Comparison of ENCODE assay signal across 9 cellular contexts in the genomic region with DNA sequence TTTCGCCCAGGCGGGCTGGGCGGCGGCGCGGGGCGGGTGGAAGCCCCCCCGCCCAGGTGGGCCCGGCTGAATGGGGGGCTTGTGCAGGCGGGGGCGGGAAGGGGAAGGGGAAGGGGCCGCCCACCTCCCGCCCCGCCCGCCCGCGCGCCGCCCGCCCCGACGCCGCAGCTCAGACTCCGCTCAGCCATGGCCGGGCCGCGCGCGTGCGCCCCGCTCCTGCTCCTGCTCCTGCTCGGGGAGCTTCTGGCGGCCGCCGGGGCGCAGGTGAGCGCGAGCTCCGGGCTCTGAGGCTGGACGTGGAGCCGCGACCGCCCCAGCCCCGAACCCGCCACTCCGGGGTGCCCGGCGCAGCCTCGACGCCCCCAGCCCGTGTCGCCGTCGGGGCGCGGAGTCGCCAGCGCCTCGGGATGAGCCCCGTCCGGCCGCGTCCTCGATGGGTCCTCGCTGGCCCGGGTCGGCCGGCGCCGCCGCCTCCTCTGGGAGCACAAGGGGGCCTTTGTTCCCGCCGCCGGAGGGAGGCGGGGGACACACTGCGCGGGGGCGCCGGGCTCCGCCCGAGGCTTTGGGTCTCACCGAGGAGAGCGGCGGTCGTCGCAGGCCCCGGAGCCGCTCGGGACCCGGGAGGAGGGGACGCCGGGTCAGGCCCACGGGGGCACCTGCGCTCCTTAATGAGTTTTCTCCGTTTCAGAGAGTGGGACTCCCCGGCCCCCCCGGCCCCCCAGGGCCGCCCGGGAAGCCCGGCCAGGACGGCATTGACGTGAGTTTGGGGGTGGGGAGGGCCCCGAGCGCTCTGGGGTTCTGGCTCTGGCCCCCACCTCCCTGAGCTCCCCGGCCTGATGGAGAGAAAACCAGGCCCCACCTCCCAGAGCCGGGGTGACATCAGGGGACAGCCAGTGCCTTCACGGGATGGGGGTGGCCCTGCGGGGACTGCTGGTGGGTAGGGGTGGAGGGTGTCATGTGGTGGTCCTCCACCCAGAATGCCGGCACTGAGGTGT. TPM values are rescaled to one million over a fixed set of nuclear protein-coding genes. Genes with fewer than 3 reads are reported as not detected.
A peak's percentile ranks its signal among the peaks of the same experiment; 100 is the strongest.
DNase-seq lines count a peak whose midpoint lies in the region; ATAC-seq and TF ChIP-seq lines count a peak whose summit lies in the region.
"Had no signal": no experiment of that assay in that cellular context is flagged by ENCODE, and none has a peak within 500 bp of the region (broad histone marks: within the 10 kb centered on the region; RNA-seq: fewer than 3 reads in every experiment).

A gene (plus strand): TSS at position 172 of the 995 bp plus-strand sequence. CDS start 15 bp downstream, at position 187.

- TF ChIP-seq CTCF in activated B cell treated with CpG ODN at 0.5 μM for 24 hours (IDR thresholded peaks at IDR 0.05) (no peak), stomach (IDR thresholded peaks at IDR 0.05) (no peak)

- H3K4me1 Mint-ChIP-seq in activated B cell treated with CpG ODN at 0.5 μM for 24 hours = peaks cover 16% of the 10 kb centered on the region

- ATAC-seq in activated CD4-positive, CD25-positive, alpha-beta regulatory T cell treated with anti-CD3 and anti-CD28 coated beads, Interleukin-2, amount 50 U/mL, for 24 hours = peak; percentile 18 to 29
- peak; percentile 45 for ATAC-seq in activated B cell treated with CpG ODN at 0.5 μM for 24 hours (ENCODE audit: low read depth)
- ATAC-seq in HG02610 (IDR thresholded peaks at IDR 0.05; ENCODE audit: unreplicated experiment) = no peak

- H3K4me3 ChIP-seq in iPS-18c (ENCODE audit: insufficient read depth, low read depth, low read length) = peak within 1 kb of the TSS; percentile 58
- peak within 1 kb of the TSS; percentile 26 to 44 (median 32) for H3K4me3 ChIP-seq in stomach

- no peak for TF ChIP-seq EP300 in stomach (IDR thresholded peaks at IDR 0.05)

- H3K9me3 ChIP-seq in iPS-18c (ENCODE audit: control insufficient read depth, insufficient read depth, low read length) (no peaks in the 10 kb centered on the region), stomach (no peaks in the 10 kb centered on the region)

- POLR2A ChIA-PET in activated B cell treated with CpG ODN at 0.5 μM for 24 hours (lab: Charles Lee) = interaction anchor here (0.7 to 1.7 kb wide), 4 partner anchors 9 to 166 kb away, joined by 4 to 9 read pairs (median 4); no protein-coding TSS in a partner anchor

- peaks cover 15 to 20% (median 19%) of the 10 kb centered on the region in 4 donors for H3K36me3 ChIP-seq in stomach

- H3K27me3 Mint-ChIP-seq in activated B cell treated with CpG ODN at 0.5 μM for 24 hours = peaks cover 23% of the 10 kb centered on the region

- CTCF ChIA-PET in activated B cell treated with CpG ODN at 0.5 μM for 24 hours (lab: Charles Lee) = no interaction called here

- H3K27ac Mint-ChIP-seq in activated B cell treated with CpG ODN at 0.5 μM for 24 hours = no peak within 1 kb of the TSS

- TF ChIP-seq POLR2A in stomach (IDR thresholded peaks at IDR 0.05) = no peak

- peak within 1 kb of the TSS in 2 of 5 donors; percentile 2 to 53 for H3K27ac ChIP-seq in stomach
- H3K27ac ChIP-seq: WERI-Rb-1 had no signal

- peaks cover 33 to 58% (median 56%) of the 10 kb centered on the region in 4 donors for H3K4me1 ChIP-seq in stomach

- no peaks in the 10 kb centered on the region for H3K9me3 Mint-ChIP-seq in activated B cell treated with CpG ODN at 0.5 μM for 24 hours

- peaks cover 7% of the 10 kb centered on the region for H3K36me3 Mint-ChIP-seq in activated B cell treated with CpG ODN at 0.5 μM for 24 hours (ENCODE audit: low read depth)

- no peak for DNase-seq in activated CD4-positive, CD25-positive, alpha-beta regulatory T cell treated with anti-CD3 and anti-CD28 coated beads, Interleukin-2, amount 50 U/mL, for 72 hours
- DNase-seq in activated B cell treated with CpG ODN at 0.5 μM for 24 hours (no peak), stomach (no peak), activated gamma-delta T cell treated with Interleukin-2 at 50 U/mL for 16 hours (no peak), NCI-H128 (lab: John Stamatoyannopoulos, UW; ENCODE audit: unreplicated experiment) (no peak)
- DNase-seq: WERI-Rb-1 had no signal

- 8 to 11% (median 10%) methylated on average over 30 to 108 of the region's 109 CpGs for WGBS in stomach, 5 donors

- intact Hi-C loops in activated B cell treated with CpG ODN at 0.5 μM for 24 hours (cut with micrococcal nuclease) = no loop called here
- intact Hi-C loops in stomach (cut with DNase I; ENCODE audit: low total_unique reads) = no loop called here

- peaks cover 22 to 70% (median 48%) of the 10 kb centered on the region in 3 donors for H3K27me3 ChIP-seq in stomach

- peak within 1 kb of the TSS; percentile 64 for H3K4me3 Mint-ChIP-seq in activated B cell treated with CpG ODN at 0.5 μM for 24 hours

RNA-seq across cellular contexts. Expression of the gene that starts here (rescaled TPM):
- total RNA-seq in activated B cell treated with CpG ODN at 0.5 μM for 24 hours (33.2 and 37.6 TPM in 2 replicates), stomach (10 to 100 TPM in 1 of 5 donors, 1 to 10 TPM in 1, not detected in 3; 2.3 to 18.2 TPM)
- 1 to 10 TPM; 2.4 to 5.2 (median 3.9) TPM for polyA plus RNA-seq in stomach
